ENCODE assay signal across 2 cellular contexts in the genomic region with DNA sequence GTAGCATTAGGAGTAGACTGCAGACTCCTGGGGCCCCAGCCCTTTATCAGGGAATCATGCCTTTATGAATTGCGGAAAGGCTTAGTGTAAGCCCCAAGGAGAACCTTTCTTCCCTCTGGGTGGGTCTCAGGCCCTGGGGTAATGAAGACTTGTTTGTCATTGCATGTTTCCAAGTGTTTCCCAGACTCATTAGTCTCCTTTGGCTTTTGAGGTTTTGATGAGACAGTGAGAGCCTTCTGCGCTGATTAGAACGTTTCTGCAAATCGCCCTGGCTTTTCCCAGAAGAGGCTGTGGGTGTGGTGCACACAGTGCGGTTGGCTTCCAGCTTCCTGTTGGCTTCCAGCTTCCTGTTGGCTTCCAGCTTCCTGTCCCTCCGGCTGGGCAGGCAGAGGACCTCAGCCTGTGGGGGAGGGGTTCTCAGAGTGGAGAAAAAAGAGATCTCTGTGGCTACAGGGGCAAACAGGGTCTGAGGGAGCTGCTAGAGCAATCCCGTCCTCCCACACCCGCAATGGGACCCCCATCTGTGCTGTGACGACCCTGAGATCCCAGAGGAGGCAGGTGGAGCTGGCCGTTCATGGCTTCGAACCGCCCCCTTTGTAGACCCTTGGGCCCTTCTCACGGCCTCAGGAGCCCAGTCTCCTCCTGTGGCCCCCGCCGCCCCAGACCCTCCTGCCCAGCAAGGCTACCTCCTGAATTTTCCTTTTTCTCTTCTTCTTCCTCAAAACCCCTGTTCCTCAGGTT.
A peak's percentile ranks its signal among the peaks of the same experiment; 100 is the strongest.
TF ChIP-seq lines count a peak whose summit lies in the region.

No MANE protein-coding gene starts in this region.

TF ChIP-seq in liver, 16 proteins besides CTCF, POLR2A, EP300 and RAD21 (continued from another document):
- peak; percentile 45 for TF ChIP-seq NR2F2 (IDR thresholded peaks at IDR 0.05)

TF ChIP-seq in HepG2, 621 proteins besides CTCF, POLR2A, EP300 and RAD21 (continued from another document):
- TF ChIP-seq CCAR2 (optimal IDR thresholded peaks at IDR 0.05; ENCODE audit: low read depth, low read length) (no peak), TMF1 (CRISPR knock-in tag; IDR thresholded peaks at IDR 0.05; ENCODE audit: low read depth) (no peak), JARID2 (CRISPR knock-in tag; IDR thresholded peaks at IDR 0.05; ENCODE audit: insufficient replicate concordance) (no peak), DPF2 (CRISPR knock-in tag; IDR thresholded peaks at IDR 0.05; ENCODE audit: borderline replicate concordance, low read depth) (no peak), CREB3 (CRISPR knock-in tag; IDR thresholded peaks at IDR 0.05) (no peak), GTF3A (CRISPR knock-in tag; conservative IDR thresholded peaks at IDR 0.05) (no peak), RAD51 (IDR thresholded peaks at IDR 0.05; ENCODE audit: borderline replicate concordance) (no peak), MIXL1 (CRISPR knock-in tag; IDR thresholded peaks at IDR 0.05) (no peak), ZSCAN22 (CRISPR knock-in tag; IDR thresholded peaks at IDR 0.05) (no peak)
- TF ChIP-seq, protein P1, sequence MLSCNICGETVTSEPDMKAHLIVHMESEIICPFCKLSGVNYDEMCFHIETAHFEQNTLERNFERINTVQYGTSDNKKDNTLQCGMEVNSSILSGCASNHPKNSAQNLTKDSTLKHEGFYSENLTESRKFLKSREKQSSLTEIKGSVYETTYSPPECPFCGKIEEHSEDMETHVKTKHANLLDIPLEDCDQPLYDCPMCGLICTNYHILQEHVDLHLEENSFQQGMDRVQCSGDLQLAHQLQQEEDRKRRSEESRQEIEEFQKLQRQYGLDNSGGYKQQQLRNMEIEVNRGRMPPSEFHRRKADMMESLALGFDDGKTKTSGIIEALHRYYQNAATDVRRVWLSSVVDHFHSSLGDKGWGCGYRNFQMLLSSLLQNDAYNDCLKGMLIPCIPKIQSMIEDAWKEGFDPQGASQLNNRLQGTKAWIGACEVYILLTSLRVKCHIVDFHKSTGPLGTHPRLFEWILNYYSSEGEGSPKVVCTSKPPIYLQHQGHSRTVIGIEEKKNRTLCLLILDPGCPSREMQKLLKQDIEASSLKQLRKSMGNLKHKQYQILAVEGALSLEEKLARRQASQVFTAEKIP (CRISPR knock-in tag; IDR thresholded peaks at IDR 0.05; ENCODE audit: borderline replicate concordance) = no peak
